Comparison of ENCODE assay signal across 1 cellular context in the genomic region with DNA sequence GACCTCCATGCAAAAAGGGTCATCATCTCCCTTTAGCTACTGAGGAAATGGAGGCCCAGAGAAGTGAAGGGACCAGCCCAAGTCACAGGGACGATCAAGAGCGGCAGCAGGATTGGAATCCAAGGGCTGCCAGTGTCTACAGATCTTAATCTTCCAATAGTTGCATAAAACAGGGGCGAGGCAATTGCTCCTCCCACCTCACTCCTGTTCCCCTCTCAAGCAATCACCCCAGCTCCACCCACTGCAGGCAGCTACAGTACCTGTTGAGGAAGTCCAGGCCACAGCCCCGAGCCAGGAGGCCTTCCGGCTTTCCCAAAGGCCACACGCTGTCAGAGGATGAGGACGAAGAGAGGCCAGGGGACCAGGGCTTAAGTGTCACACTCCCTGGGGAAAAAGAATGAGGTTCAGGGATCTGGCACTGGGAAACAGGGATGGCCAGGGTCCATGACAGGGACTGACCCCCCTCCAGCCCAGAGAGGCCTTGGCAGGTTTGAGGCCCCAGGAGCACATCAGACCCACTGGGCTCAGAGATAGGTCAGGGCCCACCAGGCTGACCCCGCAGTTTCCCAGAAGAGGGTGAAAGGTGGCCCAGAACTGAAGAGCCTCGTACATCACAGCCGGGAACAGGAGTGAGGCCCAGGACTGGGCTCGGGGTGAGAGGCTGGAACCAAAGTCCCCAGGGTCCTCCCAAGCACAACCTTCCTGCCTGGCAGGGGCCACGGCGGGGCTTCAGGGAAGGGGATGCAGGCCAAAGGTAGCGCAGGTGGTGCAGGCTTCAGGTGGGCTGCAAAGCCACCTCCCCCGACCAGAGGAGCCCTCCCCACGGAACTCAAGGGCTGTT.
TF ChIP-seq lines count a peak whose summit lies in the region.

No MANE protein-coding gene starts in this region.

TF ChIP-seq in WTC11, 78 proteins besides CTCF, POLR2A, EP300 and RAD21 (continued from another document):
- TF ChIP-seq, protein P1, sequence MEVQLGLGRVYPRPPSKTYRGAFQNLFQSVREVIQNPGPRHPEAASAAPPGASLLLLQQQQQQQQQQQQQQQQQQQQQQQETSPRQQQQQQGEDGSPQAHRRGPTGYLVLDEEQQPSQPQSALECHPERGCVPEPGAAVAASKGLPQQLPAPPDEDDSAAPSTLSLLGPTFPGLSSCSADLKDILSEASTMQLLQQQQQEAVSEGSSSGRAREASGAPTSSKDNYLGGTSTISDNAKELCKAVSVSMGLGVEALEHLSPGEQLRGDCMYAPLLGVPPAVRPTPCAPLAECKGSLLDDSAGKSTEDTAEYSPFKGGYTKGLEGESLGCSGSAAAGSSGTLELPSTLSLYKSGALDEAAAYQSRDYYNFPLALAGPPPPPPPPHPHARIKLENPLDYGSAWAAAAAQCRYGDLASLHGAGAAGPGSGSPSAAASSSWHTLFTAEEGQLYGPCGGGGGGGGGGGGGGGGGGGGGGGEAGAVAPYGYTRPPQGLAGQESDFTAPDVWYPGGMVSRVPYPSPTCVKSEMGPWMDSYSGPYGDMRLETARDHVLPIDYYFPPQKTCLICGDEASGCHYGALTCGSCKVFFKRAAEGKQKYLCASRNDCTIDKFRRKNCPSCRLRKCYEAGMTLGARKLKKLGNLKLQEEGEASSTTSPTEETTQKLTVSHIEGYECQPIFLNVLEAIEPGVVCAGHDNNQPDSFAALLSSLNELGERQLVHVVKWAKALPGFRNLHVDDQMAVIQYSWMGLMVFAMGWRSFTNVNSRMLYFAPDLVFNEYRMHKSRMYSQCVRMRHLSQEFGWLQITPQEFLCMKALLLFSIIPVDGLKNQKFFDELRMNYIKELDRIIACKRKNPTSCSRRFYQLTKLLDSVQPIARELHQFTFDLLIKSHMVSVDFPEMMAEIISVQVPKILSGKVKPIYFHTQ (CRISPR knock-in tag; IDR thresholded peaks at IDR 0.05), result no peak
- TF ChIP-seq, protein P2, sequence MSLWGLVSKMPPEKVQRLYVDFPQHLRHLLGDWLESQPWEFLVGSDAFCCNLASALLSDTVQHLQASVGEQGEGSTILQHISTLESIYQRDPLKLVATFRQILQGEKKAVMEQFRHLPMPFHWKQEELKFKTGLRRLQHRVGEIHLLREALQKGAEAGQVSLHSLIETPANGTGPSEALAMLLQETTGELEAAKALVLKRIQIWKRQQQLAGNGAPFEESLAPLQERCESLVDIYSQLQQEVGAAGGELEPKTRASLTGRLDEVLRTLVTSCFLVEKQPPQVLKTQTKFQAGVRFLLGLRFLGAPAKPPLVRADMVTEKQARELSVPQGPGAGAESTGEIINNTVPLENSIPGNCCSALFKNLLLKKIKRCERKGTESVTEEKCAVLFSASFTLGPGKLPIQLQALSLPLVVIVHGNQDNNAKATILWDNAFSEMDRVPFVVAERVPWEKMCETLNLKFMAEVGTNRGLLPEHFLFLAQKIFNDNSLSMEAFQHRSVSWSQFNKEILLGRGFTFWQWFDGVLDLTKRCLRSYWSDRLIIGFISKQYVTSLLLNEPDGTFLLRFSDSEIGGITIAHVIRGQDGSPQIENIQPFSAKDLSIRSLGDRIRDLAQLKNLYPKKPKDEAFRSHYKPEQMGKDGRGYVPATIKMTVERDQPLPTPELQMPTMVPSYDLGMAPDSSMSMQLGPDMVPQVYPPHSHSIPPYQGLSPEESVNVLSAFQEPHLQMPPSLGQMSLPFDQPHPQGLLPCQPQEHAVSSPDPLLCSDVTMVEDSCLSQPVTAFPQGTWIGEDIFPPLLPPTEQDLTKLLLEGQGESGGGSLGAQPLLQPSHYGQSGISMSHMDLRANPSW (CRISPR knock-in tag; conservative IDR thresholded peaks at IDR 0.05; ENCODE audit: low read depth), result no peak
- TF ChIP-seq, protein P3, sequence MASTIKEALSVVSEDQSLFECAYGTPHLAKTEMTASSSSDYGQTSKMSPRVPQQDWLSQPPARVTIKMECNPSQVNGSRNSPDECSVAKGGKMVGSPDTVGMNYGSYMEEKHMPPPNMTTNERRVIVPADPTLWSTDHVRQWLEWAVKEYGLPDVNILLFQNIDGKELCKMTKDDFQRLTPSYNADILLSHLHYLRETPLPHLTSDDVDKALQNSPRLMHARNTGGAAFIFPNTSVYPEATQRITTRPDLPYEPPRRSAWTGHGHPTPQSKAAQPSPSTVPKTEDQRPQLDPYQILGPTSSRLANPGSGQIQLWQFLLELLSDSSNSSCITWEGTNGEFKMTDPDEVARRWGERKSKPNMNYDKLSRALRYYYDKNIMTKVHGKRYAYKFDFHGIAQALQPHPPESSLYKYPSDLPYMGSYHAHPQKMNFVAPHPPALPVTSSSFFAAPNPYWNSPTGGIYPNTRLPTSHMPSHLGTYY (CRISPR knock-in tag; IDR thresholded peaks at IDR 0.05), result no peak
- no peak for TF ChIP-seq ZNF317 (CRISPR knock-in tag; IDR thresholded peaks at IDR 0.05; ENCODE audit: borderline replicate concordance, low read depth)
